In the genomic region with DNA sequence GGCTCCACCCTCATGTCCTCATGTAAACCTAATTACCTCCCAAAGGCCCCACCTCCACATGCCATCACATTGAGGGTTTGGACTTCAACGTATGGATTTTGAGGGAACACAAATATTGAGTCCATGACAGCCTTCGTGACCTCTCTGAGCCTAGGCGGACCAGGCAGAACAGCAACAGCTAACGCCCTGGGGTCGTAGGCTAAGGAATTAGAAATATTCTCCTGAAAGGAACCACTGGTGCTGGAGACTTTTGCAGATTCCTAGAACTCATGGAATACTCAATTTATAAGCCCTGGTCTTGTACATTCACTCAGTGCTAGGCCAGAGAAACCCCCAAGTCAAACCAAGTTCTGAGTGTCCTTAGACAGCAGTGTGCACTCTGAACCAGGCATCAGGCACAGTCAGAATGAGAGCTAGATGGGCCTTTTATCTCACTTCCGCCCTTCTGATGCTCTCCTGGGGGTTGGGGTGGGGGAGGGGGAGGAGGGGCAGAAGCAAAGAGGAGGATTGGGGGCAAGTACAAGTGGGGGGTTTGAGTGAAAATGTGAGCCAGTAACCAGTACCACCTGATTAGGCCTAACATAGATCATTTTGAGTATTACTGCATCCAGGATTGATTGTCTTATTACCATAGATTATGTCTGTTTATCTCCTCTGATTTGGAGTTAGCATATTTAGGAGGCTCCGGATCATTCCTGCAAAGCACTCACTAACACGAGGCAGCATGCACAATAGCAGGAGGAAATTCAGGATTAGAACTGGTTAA, we compare ENCODE assay signal across 8 cellular contexts.
DNase-seq lines count a peak whose midpoint lies in the region; ATAC-seq, FAIRE-seq and TF ChIP-seq lines count a peak whose summit lies in the region.

No MANE protein-coding gene starts in this region.

- no peaks in the 10 kb centered on the region for H3K79me2 ChIP-seq in KMS-11 (ENCODE audit: insufficient read depth, low read depth)

- H3K27ac ChIP-seq in KMS-11 = no peak overlapping the region

- H3K4me2 ChIP-seq in KMS-11 = peak overlapping the region; percentile 5; the same call in 1 of the 2 replicates

- H3K27me3 ChIP-seq in KMS-11 (ENCODE audit: insufficient read depth, low read depth) = no peaks in the 10 kb centered on the region

- ATAC-seq in GM21619 (IDR thresholded peaks at IDR 0.05; ENCODE audit: unreplicated experiment) = peak; percentile 98

- peaks cover 21% of the 10 kb centered on the region for H3K4me1 ChIP-seq in KMS-11 (ENCODE audit: low read depth, poor library complexity, severe bottlenecking)

- H2AFZ ChIP-seq in KMS-11 (ENCODE audit: low read depth) = no peak overlapping the region

- no peak for TF ChIP-seq CTCF in KMS-11 (conservative IDR thresholded peaks at IDR 0.05; ENCODE audit: low read depth, low read length)

- H3K36me3 ChIP-seq in KMS-11 (ENCODE audit: insufficient read depth) = no peaks in the 10 kb centered on the region

- FAIRE-seq in GM18507 (lab: Jason Lieb, UNC) = peak; percentile 77

- intact Hi-C loops in posterior vena cava (cut with DNase I) = loop anchor here (5.0 to 10.0 kb wide), 4 partner anchors 150 to 1312 kb away; a partner anchor contains a TSS

- H3K9ac ChIP-seq in KMS-11 = no peak overlapping the region

- no peaks in the 10 kb centered on the region for H4K20me1 ChIP-seq in KMS-11 (ENCODE audit: insufficient read depth)

- peak; percentile 32 for DNase-seq in GM18507 (ENCODE audit: extremely low spot score, insufficient read length, low read depth)
- DNase-seq in islet precursor cell = peak; percentile 73
- no peak for DNase-seq in KG1 (lab: John Stamatoyannopoulos, UW)
- no peak for DNase-seq in Kasumi-1 (lab: John Stamatoyannopoulos, UW)
- DNase-seq in posterior vena cava (ENCODE audit: low spot score) = no peak
- no peak for DNase-seq in NCI-H1092 treated with DMSO at 0.1 percent for 48 hours (lab: John Stamatoyannopoulos, UW)

- H3K4me3 ChIP-seq in KMS-11 (IDR thresholded peaks at IDR 0.05; ENCODE audit: insufficient read depth, low read depth, low read length) = no peak overlapping the region

Comparison
In these comparisons a context has a peak if more than half of its experiments do, and no peak if none do; other contexts are left out.
1. DNase-seq: peak in GM18507 (single experiment) and islet precursor cell (single experiment); none in KG1 (single experiment), Kasumi-1 (0 of 2), posterior vena cava (single experiment) and NCI-H1092 treated with DMSO at 0.1 percent for 48 hours (single experiment).